ENCODE assay signal across 25 cellular contexts in genomic region chr12:27631813-27632491, GRCh38.
DNase-seq lines count a peak whose midpoint lies in the region; ATAC-seq, FAIRE-seq and TF ChIP-seq lines count a peak whose summit lies in the region.
"Had no signal": no experiment of that assay in that cellular context is flagged by ENCODE, and none has a peak within 500 bp of the region (broad histone marks: within the 10 kb centered on the region; RNA-seq: fewer than 3 reads in every experiment).

No MANE protein-coding gene starts in this region.

- FAIRE-seq in pancreas (lab: Jason Lieb, UNC): peak; percentile 29
- FAIRE-seq: H54 had no signal

- H3K27me3 Mint-ChIP-seq in endodermal cell (ENCODE audit: insufficient read depth): no peaks in the 10 kb centered on the region

- H3K27ac ChIP-seq in HEK293 (ENCODE audit: extremely low read depth, low read depth, low read length) (no peak overlapping the region), brain microvascular endothelial cell (peak overlapping the region; percentile 26), pancreas (no peak overlapping the region), endodermal cell (ENCODE audit: low read depth, low read length) (no peak overlapping the region)
- H3K27ac ChIP-seq: 22Rv1, SJCRH30 had no signal

- H3K4me1 ChIP-seq in HEK293 (ENCODE audit: control insufficient read depth, insufficient read depth, low read length) (no peaks in the 10 kb centered on the region), pancreas (peaks cover 0 to 10% (median 8%) of the 10 kb centered on the region in 3 donors), endodermal cell (ENCODE audit: control insufficient read depth, insufficient read depth, low read length) (no peaks in the 10 kb centered on the region)
- H3K4me1 ChIP-seq: SJCRH30 had no signal

- DNase-seq in DMS53 (lab: John Stamatoyannopoulos, UW) (peak; percentile 31), DMS53 treated with DMSO at 0.1 percent for 48 hours (lab: John Stamatoyannopoulos, UW; ENCODE audit: unreplicated experiment) (no peak), brain microvascular endothelial cell (no peak), pancreas (no peak), endodermal cell (no peak)
- DNase-seq: AML-193; C1 segment of cervical spinal cord; CD8-positive, alpha-beta T cell; DMS153; GF-D8; Kasumi-1; MG63; NCI-H1417; NCI-H1694 treated with DMSO at 0.1 percent for 48 hours; NCI-H2081 treated with DMSO at 0.1 percent for 48 hours; NCI-H2171 treated with DMSO at 0.1 percent for 48 hours; NCI-H524 treated with DMSO at 0.1 percent for 48 hours; NCI-H82; SJCRH30 had no signal

- no peaks in the 10 kb centered on the region for H3K27me3 ChIP-seq in brain microvascular endothelial cell (replicated peaks)
- H3K27me3 ChIP-seq in pancreas: no peaks in the 10 kb centered on the region
- H3K27me3 ChIP-seq in endodermal cell (ENCODE audit: control insufficient read depth, insufficient read depth, low read length, poor library complexity, severe bottlenecking): no peaks in the 10 kb centered on the region
- H3K27me3 ChIP-seq: MG63, SJCRH30 had no signal

- TF ChIP-seq CTCF in HEK293 (tag by site-specific recombination; IDR thresholded peaks at IDR 0.05): no peak
- no peak for TF ChIP-seq CTCF in brain microvascular endothelial cell (IDR thresholded peaks at IDR 0.05; ENCODE audit: low read depth, low read length, missing control alignments)
- no peak for TF ChIP-seq CTCF in pancreas (IDR thresholded peaks at IDR 0.05)
- no peak for TF ChIP-seq CTCF in endodermal cell (conservative IDR thresholded peaks at IDR 0.05)

- ATAC-seq in pancreas (peak in 3 of 4 donors; percentile 23 to 41 (median 27)), HG02981 (IDR thresholded peaks at IDR 0.05; ENCODE audit: unreplicated experiment) (no peak), HG03175 (IDR thresholded peaks at IDR 0.05; ENCODE audit: unreplicated experiment) (no peak)
- ATAC-seq: CD8-positive, alpha-beta T cell; Panc1 had no signal

- H3K36me3 Mint-ChIP-seq in endodermal cell (ENCODE audit: low read depth): peaks cover 22% of the 10 kb centered on the region
- H3K36me3 Mint-ChIP-seq: CD8-positive, alpha-beta T cell had no signal

- no peaks in the 10 kb centered on the region for H3K9me3 Mint-ChIP-seq in endodermal cell
- H3K9me3 Mint-ChIP-seq: CD8-positive, alpha-beta T cell had no signal

- no peak overlapping the region for H3K27ac Mint-ChIP-seq in endodermal cell
- H3K27ac Mint-ChIP-seq: CD8-positive, alpha-beta T cell had no signal

- POLR2A ChIA-PET in HEK293 (lab: Yijun Ruan, JAX): no interaction called here

- WGBS in pancreas, 2 donors: 3 to 6% methylated on average over 2 of the region's 2 CpGs
- WGBS in endodermal cell (ENCODE audit: insufficient coverage in 1 of 2, insufficient read length in 1 of 2), 2 experiments: 100% methylated on average over 1 to 2 of the region's 2 CpGs

- peaks cover 11% of the 10 kb centered on the region for H3K4me1 Mint-ChIP-seq in endodermal cell

- H3K36me3 ChIP-seq in HEK293 (ENCODE audit: control insufficient read depth in 2 of 2, insufficient read depth in 1 of 2, low read length in 2 of 2) (no peaks in the 10 kb centered on the region), brain microvascular endothelial cell (replicated peaks) (peaks cover 5% of the 10 kb centered on the region), pancreas (no peaks in the 10 kb centered on the region), endodermal cell (ENCODE audit: control insufficient read depth, insufficient read depth, low read length) (peaks cover 28% of the 10 kb centered on the region)

- intact Hi-C loops in pancreas (cut with DNase I): no loop called here

- H3K9me3 ChIP-seq in HEK293 (ENCODE audit: control insufficient read depth, insufficient read depth, low read depth, low read length) (no peaks in the 10 kb centered on the region), pancreas (no peaks in the 10 kb centered on the region), endodermal cell (ENCODE audit: control insufficient read depth, low read length) (no peaks in the 10 kb centered on the region)

- no peak overlapping the region for H3K4me3 Mint-ChIP-seq in endodermal cell
- H3K4me3 Mint-ChIP-seq: CD8-positive, alpha-beta T cell had no signal

- in situ Hi-C loops in brain microvascular endothelial cell (cut with HindIII; ENCODE audit: low pct_ligation_motif_present, low sequenced_read_pairs): no loop called here

- no peak overlapping the region for H3K4me3 ChIP-seq in HEK293 (ENCODE audit: low read depth, low read length)
- no peak overlapping the region for H3K4me3 ChIP-seq in brain microvascular endothelial cell (ENCODE audit: low read depth, low read length)
- no peak overlapping the region for H3K4me3 ChIP-seq in pancreas
- H3K4me3 ChIP-seq in endodermal cell (ENCODE audit: low read length): no peak overlapping the region
- H3K4me3 ChIP-seq: MG63, SJCRH30 had no signal

- CTCF ChIA-PET in HEK293 (lab: Yijun Ruan, JAX): no interaction called here

- H3K9ac ChIP-seq in endodermal cell (ENCODE audit: extremely low read depth, low read length, poor library complexity, severe bottlenecking): no peak overlapping the region

TF ChIP-seq in HEK293, 187 proteins besides CTCF, POLR2A, EP300 and RAD21:
- TF ChIP-seq REST (tag by site-specific recombination; IDR thresholded peaks at IDR 0.05) (no peak), ZNF37A (tag by site-specific recombination; IDR thresholded peaks at IDR 0.05) (no peak), SCRT2 (tag by site-specific recombination; IDR thresholded peaks at IDR 0.05) (0 out of 2 replicates have a peak, but pooled peaks have one; percentile 20)

Comparison
In these comparisons a context has a peak if more than half of its experiments do, and no peak if none do; other contexts are left out.
1. ATAC-seq: peak in pancreas (3 of 4); none in HG02981 (single experiment) and HG03175 (single experiment).